9 cellular contexts compared by ENCODE assay signal in the genomic region with DNA sequence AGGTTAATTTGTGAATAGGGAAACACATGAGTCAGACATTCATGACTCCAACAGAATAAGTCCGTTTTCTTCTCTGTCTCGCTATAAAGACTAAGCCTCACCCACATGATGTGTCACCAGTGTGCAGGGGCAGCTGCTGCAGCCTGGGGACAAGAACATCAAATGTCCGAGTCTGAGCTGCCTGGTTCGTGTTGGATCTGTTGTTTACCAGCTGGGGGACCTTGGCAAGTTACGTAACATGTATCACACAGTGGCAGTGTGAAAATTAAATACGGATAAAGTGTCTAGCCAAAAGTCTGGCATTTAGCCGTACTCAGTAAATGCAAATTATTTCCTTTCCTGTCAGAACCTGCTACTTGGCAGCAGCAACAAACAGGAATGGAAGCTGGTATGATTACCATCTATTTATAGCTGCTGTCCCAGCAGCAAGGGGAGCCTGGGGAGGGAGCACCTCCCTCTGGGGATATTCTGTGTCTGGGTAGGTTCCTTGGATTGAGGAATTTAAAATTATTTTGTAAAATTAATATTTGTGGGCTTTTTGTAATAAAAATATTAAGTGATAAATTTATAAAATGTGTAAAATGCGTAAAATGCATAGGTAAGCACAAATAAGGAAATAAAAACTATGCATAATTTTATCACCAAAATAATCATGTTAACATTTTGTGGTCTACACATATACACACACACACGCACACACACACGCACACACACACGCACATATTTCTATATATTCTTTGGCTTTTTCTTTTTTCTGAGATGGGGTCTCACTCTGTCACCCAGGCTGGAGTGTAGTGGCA. TPM values are rescaled to one million over a fixed set of nuclear protein-coding genes. Genes with fewer than 3 reads are reported as not detected.
A peak's percentile ranks its signal among the peaks of the same experiment; 100 is the strongest.
DNase-seq lines count a peak whose midpoint lies in the region; ATAC-seq and TF ChIP-seq lines count a peak whose summit lies in the region.
"Had no signal": no experiment of that assay in that cellular context is flagged by ENCODE, and none has a peak within 500 bp of the region (broad histone marks: within the 10 kb centered on the region; RNA-seq: fewer than 3 reads in every experiment).

No MANE protein-coding gene starts in this region.

- H2AFZ ChIP-seq in OCI-LY3 (ENCODE audit: low read depth, low read length), result no peak overlapping the region

- H3K4me2 ChIP-seq in OCI-LY3 (ENCODE audit: low read length), result peak overlapping the region; percentile 9; the same call in 1 of the 2 replicates

- H3K4me3 Mint-ChIP-seq in activated T-helper 17 cell treated with anti-CD3 and anti-CD28 coated beads, Interleukin-2, amount 50 U/mL, for 72 hours, result no peak overlapping the region

- 15 to 29% methylated on average over 10 to 11 of the region's 11 CpGs for WGBS in esophagus squamous epithelium, 2 donors

- peaks cover 20% of the 10 kb centered on the region for H3K27me3 Mint-ChIP-seq in activated T-helper 17 cell treated with anti-CD3 and anti-CD28 coated beads, Interleukin-2, amount 50 U/mL, for 72 hours

- TF ChIP-seq POLR2A in esophagus squamous epithelium (IDR thresholded peaks at IDR 0.05), result no peak

- no peaks in the 10 kb centered on the region for H4K20me1 ChIP-seq in OCI-LY3 (ENCODE audit: insufficient read depth, low read length)

- peaks cover 2% of the 10 kb centered on the region for H3K79me2 ChIP-seq in OCI-LY3 (ENCODE audit: low read length)

- H3K4me1 Mint-ChIP-seq in activated T-helper 17 cell treated with anti-CD3 and anti-CD28 coated beads, Interleukin-2, amount 50 U/mL, for 72 hours, result no peaks in the 10 kb centered on the region

- TF ChIP-seq CTCF in OCI-LY3 (IDR thresholded peaks at IDR 0.05; ENCODE audit: low read depth, low read length) (no peak), esophagus squamous epithelium (IDR thresholded peaks at IDR 0.05) (no peak)

- peaks cover 16% of the 10 kb centered on the region for H3K4me1 ChIP-seq in OCI-LY3 (ENCODE audit: low read length)
- H3K4me1 ChIP-seq in esophagus squamous epithelium, result peaks cover 0 to 42% (median 8%) of the 10 kb centered on the region in 3 donors
- no peaks in the 10 kb centered on the region for H3K4me1 ChIP-seq in HAP-1

- in situ Hi-C loops in HAP-1 (cut with MboI; ENCODE audit: low sequenced_read_pairs), result no loop called here

- no peak overlapping the region for H3K9ac ChIP-seq in OCI-LY3 (ENCODE audit: low read length)

- intact Hi-C loops in esophagus squamous epithelium (cut with DNase I), result no loop called here

- DNase-seq in DMS 273 (lab: John Stamatoyannopoulos, UW; ENCODE audit: unreplicated experiment) (peak; percentile 80), esophagus squamous epithelium (lab: John Stamatoyannopoulos, UW) (no peak), nucleus accumbens (lab: John Stamatoyannopoulos, UW) (peak in 53 of 56 donors; percentile 3 to 90 (median 48)), HAP-1 (ENCODE audit: low spot score in 2 of 2) (no peak)
- DNase-seq: ovary had no signal

- H3K36me3 ChIP-seq in OCI-LY3 (replicated peaks; ENCODE audit: low read depth, low read length) (no peaks in the 10 kb centered on the region), esophagus squamous epithelium (no peaks in the 10 kb centered on the region), HAP-1 (replicated peaks) (no peaks in the 10 kb centered on the region)
- H3K36me3 ChIP-seq: ovary had no signal

- no peak overlapping the region for H3K4me3 ChIP-seq in OCI-LY3 (ENCODE audit: low read length)
- H3K4me3 ChIP-seq in esophagus squamous epithelium, result peak overlapping the region in 3 of 4 donors; percentile 7 to 52 (median 24)
- no peak overlapping the region for H3K4me3 ChIP-seq in HAP-1
- H3K4me3 ChIP-seq: ovary had no signal

- no peaks in the 10 kb centered on the region for H3K9me3 Mint-ChIP-seq in activated T-helper 17 cell treated with anti-CD3 and anti-CD28 coated beads, Interleukin-2, amount 50 U/mL, for 72 hours

- H3K36me3 Mint-ChIP-seq in activated T-helper 17 cell treated with anti-CD3 and anti-CD28 coated beads, Interleukin-2, amount 50 U/mL, for 72 hours (ENCODE audit: low read depth), result peaks cover 6% of the 10 kb centered on the region

- 0 out of 2 replicates have a peak, but pooled peaks cover 4% of the 10 kb centered on the region for H3K27me3 ChIP-seq in OCI-LY3 (ENCODE audit: low read depth, low read length)
- H3K27me3 ChIP-seq in esophagus squamous epithelium, result no peaks in the 10 kb centered on the region
- H3K27me3 ChIP-seq in HAP-1 (ENCODE audit: low read depth), result peaks cover 14% of the 10 kb centered on the region
- H3K27me3 ChIP-seq: ovary had no signal

- H3K27ac ChIP-seq in OCI-LY3 (ENCODE audit: low read length), result no peak overlapping the region
- H3K27ac ChIP-seq in esophagus squamous epithelium, result peak overlapping the region; percentile 66 to 79 (median 73)
- H3K27ac ChIP-seq: ovary had no signal

- ATAC-seq in activated T-helper 17 cell treated with anti-CD3 and anti-CD28 coated beads, Interleukin-2, amount 50 U/mL, for 72 hours (replicated peaks), result no peak
- ATAC-seq in HG02885 (IDR thresholded peaks at IDR 0.05; ENCODE audit: poor library complexity, unreplicated experiment), result no peak
- ATAC-seq in GM18907 (IDR thresholded peaks at IDR 0.05; ENCODE audit: unreplicated experiment), result no peak

- H3K9me3 ChIP-seq in OCI-LY3 (ENCODE audit: insufficient read depth, low read length), result no peaks in the 10 kb centered on the region
- H3K9me3 ChIP-seq in esophagus squamous epithelium, result no peaks in the 10 kb centered on the region
- no peaks in the 10 kb centered on the region for H3K9me3 ChIP-seq in HAP-1
- H3K9me3 ChIP-seq: ovary had no signal

- no peak overlapping the region for H3K27ac Mint-ChIP-seq in activated T-helper 17 cell treated with anti-CD3 and anti-CD28 coated beads, Interleukin-2, amount 50 U/mL, for 72 hours

RNA-seq across cellular contexts. Expression of gene CLDN25, which starts 1.3 kb away (rescaled TPM):
- total RNA-seq in esophagus squamous epithelium, result not detected
- not detected for total RNA-seq in activated T-helper 17 cell treated with anti-CD3 and anti-CD28 coated beads, Interleukin-2, amount 50 U/mL, for 72 hours
- total RNA-seq: ovary had no signal

RNA-seq across cellular contexts. Expression of gene ZW10, which starts 4.8 kb away (rescaled TPM):
- 10 to 100 TPM; 11.3 to 17.1 (median 15.2) TPM for total RNA-seq in esophagus squamous epithelium
- 10 to 100 TPM; 17.0 to 24.8 TPM for total RNA-seq in activated T-helper 17 cell treated with anti-CD3 and anti-CD28 coated beads, Interleukin-2, amount 50 U/mL, for 72 hours

Comparison
In these comparisons a context has a peak if more than half of its experiments do, and no peak if none do; other contexts are left out.
1. DNase-seq: peak in DMS 273 (single experiment) and nucleus accumbens (53 of 56); none in esophagus squamous epithelium (single experiment) and HAP-1 (0 of 2).
2. H3K4me3 ChIP-seq: peak in esophagus squamous epithelium (3 of 4); none in OCI-LY3 (single experiment) and HAP-1 (single experiment).